ENCODE assay signal across 22 cellular contexts in genomic region chr16:54421220-54421619, GRCh38.
"Had no signal": no experiment of that assay in that cellular context is flagged by ENCODE, and none has a peak within 500 bp of the region (broad histone marks: within the 10 kb centered on the region; RNA-seq: fewer than 3 reads in every experiment).

No MANE protein-coding gene starts in this region.

- H3K36me3 ChIP-seq: esophagus squamous epithelium, left lung, lower lobe of right lung, ovary, stomach, thyroid gland, vagina had no signal

- H3K27ac Mint-ChIP-seq: effector memory CD8-positive, alpha-beta T cell; naive thymus-derived CD8-positive, alpha-beta T cell; nephron progenitor cell; stimulated activated effector memory CD8-positive, alpha-beta T cell treated with anti-CD3 and anti-CD28 coated beads, Interleukin-12 subunit alpha, Interleukin-12 subunit beta, amount 100 ng/mL, for 72 hours had no signal

- DNase-seq: cortex of kidney; effector memory CD8-positive, alpha-beta T cell; erythroblast; esophagus squamous epithelium; foreskin melanocyte; glutamatergic neuron; left lung; lower lobe of right lung; naive thymus-derived CD8-positive, alpha-beta T cell; nephron progenitor cell; occipital lobe; ovary; stimulated activated CD4-positive, alpha-beta T cell treated with anti-CD3 and anti-CD28 coated beads, Interleukin-2, amount 100 ng/mL, for 24 hours; stimulated activated CD4-positive, alpha-beta T cell treated with anti-CD3 and anti-CD28 coated beads, Interleukin-4, amount 100 ng/mL, for 24 hours; stimulated activated naive CD4-positive, alpha-beta T cell treated with Interleukin-2 at 50 U/mL for 16 hours; stomach; thyroid gland; trophoblast cell had no signal

- H3K27me3 ChIP-seq: ovary, stomach, thyroid gland, vagina had no signal

- H3K4me1 ChIP-seq: left lung had no signal

- H3K4me3 Mint-ChIP-seq: effector memory CD8-positive, alpha-beta T cell; naive thymus-derived CD8-positive, alpha-beta T cell; nephron progenitor cell; stimulated activated effector memory CD8-positive, alpha-beta T cell treated with anti-CD3 and anti-CD28 coated beads, Interleukin-12 subunit alpha, Interleukin-12 subunit beta, amount 100 ng/mL, for 72 hours had no signal

- H3K36me3 Mint-ChIP-seq: naive thymus-derived CD8-positive, alpha-beta T cell; stimulated activated effector memory CD8-positive, alpha-beta T cell treated with anti-CD3 and anti-CD28 coated beads, Interleukin-12 subunit alpha, Interleukin-12 subunit beta, amount 100 ng/mL, for 72 hours had no signal

- H3K4me3 ChIP-seq: esophagus squamous epithelium, left lung, lower lobe of right lung, ovary, smooth muscle cell, stomach, thyroid gland, vagina had no signal

- ATAC-seq: effector memory CD8-positive, alpha-beta T cell; left lung; lower lobe of right lung; naive thymus-derived CD8-positive, alpha-beta T cell; sciatic nerve; stimulated activated effector memory CD8-positive, alpha-beta T cell treated with anti-CD3 and anti-CD28 coated beads, Interleukin-12 subunit alpha, Interleukin-12 subunit beta, amount 100 ng/mL, for 72 hours had no signal

- H3K9me3 Mint-ChIP-seq: effector memory CD8-positive, alpha-beta T cell; naive thymus-derived CD8-positive, alpha-beta T cell; nephron progenitor cell; stimulated activated effector memory CD8-positive, alpha-beta T cell treated with anti-CD3 and anti-CD28 coated beads, Interleukin-12 subunit alpha, Interleukin-12 subunit beta, amount 100 ng/mL, for 72 hours had no signal

- H3K27ac ChIP-seq: esophagus squamous epithelium, left lung, lower lobe of right lung, ovary, thyroid gland, vagina had no signal

- H3K9me3 ChIP-seq: esophagus squamous epithelium, left lung, lower lobe of right lung, ovary, stomach, thyroid gland, vagina had no signal

- H3K4me1 Mint-ChIP-seq: naive thymus-derived CD8-positive, alpha-beta T cell; stimulated activated effector memory CD8-positive, alpha-beta T cell treated with anti-CD3 and anti-CD28 coated beads, Interleukin-12 subunit alpha, Interleukin-12 subunit beta, amount 100 ng/mL, for 72 hours had no signal
